8 cellular contexts compared by ENCODE assay signal in the genomic region with DNA sequence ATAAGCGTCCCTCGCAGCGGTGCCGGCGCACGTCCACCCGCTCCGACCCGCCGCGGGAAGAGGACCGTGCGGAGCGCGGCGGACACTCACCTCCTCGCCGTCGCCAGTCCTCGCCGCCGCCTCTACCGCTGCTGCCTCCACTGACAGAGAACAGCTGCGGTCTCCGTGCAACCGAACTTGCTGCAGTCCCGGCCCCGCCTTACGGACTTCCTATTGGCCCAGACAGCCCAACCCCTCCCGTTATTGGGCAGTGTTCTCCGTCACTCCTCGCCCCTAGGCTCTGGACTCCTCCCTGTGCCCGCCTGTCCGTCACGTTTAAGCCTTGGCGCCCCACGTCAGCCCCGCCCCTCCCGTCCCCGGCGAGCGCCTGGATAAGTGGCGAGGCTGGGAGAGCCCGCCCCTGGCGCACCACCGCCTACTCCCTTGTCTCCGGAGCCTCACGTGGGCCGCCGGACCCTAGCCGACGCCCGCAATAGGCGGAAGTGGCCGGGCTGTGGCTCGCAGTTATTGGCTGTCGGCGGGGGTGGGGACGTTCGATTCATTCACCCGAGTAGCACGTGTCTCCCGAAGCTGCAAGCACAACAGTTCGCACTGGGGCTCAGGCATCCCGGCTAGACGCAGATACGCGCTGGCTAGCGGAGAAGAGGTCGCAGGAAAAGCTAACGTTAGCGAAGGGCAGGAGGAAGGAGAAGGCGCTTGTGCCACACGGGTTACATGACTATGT. TPM values are rescaled to one million over a fixed set of nuclear protein-coding genes. Genes with fewer than 3 reads are reported as not detected.
DNase-seq lines count a peak whose midpoint lies in the region; ATAC-seq and TF ChIP-seq lines count a peak whose summit lies in the region.

PC (minus strand) TSS at position 152 of the 724 bp plus-strand sequence. CDS start 86,224 bp downstream, outside the sequence.

- no peaks in the 10 kb centered on the region for H3K27me3 ChIP-seq in CD4-positive, alpha-beta T cell (ENCODE audit: control insufficient read depth, insufficient read depth, low read length)
- H3K27me3 ChIP-seq in endodermal cell (ENCODE audit: control insufficient read depth, insufficient read depth, low read length, poor library complexity, severe bottlenecking) (peaks cover 8% of the 10 kb centered on the region), mesendoderm (ENCODE audit: insufficient read depth, low read length, poor library complexity) (no peaks in the 10 kb centered on the region)

- no peaks in the 10 kb centered on the region for H3K9me3 Mint-ChIP-seq in CD4-positive, alpha-beta T cell
- H3K9me3 Mint-ChIP-seq in endodermal cell: peaks cover 7% of the 10 kb centered on the region

- H3K36me3 Mint-ChIP-seq in CD4-positive, alpha-beta T cell (ENCODE audit: low read depth): no peaks in the 10 kb centered on the region
- no peaks in the 10 kb centered on the region for H3K36me3 Mint-ChIP-seq in endodermal cell (ENCODE audit: low read depth)

- H3K4me2 ChIP-seq in mesendoderm (ENCODE audit: low read length): peak within 1 kb of the TSS; percentile 91

- peak within 1 kb of the TSS; percentile 50 for H2BK5ac ChIP-seq in mesendoderm (ENCODE audit: low read length)

- H4K8ac ChIP-seq in mesendoderm (ENCODE audit: low read depth, low read length): no peak within 1 kb of the TSS

- H3K4me1 Mint-ChIP-seq in CD4-positive, alpha-beta T cell (ENCODE audit: low read depth): peaks cover 21% of the 10 kb centered on the region
- H3K4me1 Mint-ChIP-seq in endodermal cell: peaks cover 14% of the 10 kb centered on the region

- peak within 1 kb of the TSS; percentile 84 for H3K4me3 ChIP-seq in endodermal cell (ENCODE audit: low read length)
- peak within 1 kb of the TSS; percentile 73 for H3K4me3 ChIP-seq in mesendoderm (ENCODE audit: low read length)

- no peak within 1 kb of the TSS for H3K23ac ChIP-seq in mesendoderm (ENCODE audit: low read length)

- H2AK5ac ChIP-seq in mesendoderm (ENCODE audit: low read length): no peak within 1 kb of the TSS

- TF ChIP-seq CTCF in CD4-positive, alpha-beta T cell (IDR thresholded peaks at IDR 0.05): no peak
- TF ChIP-seq CTCF in endodermal cell (conservative IDR thresholded peaks at IDR 0.05): no peak

- H3K27me3 Mint-ChIP-seq in CD4-positive, alpha-beta T cell: no peaks in the 10 kb centered on the region
- H3K27me3 Mint-ChIP-seq in endodermal cell (ENCODE audit: insufficient read depth): peaks cover 17% of the 10 kb centered on the region

- ATAC-seq in CD4-positive, alpha-beta T cell (ENCODE audit: poor library complexity): peak; percentile 96
- peak; percentile 73 for ATAC-seq in GM19468 (IDR thresholded peaks at IDR 0.05; ENCODE audit: extremely low read depth, unreplicated experiment)

- H3K79me1 ChIP-seq in mesendoderm (ENCODE audit: low read length): no peaks in the 10 kb centered on the region

- H2BK15ac ChIP-seq in mesendoderm (replicated peaks; ENCODE audit: low read depth): no peak within 1 kb of the TSS

- H3K36me3 ChIP-seq in endodermal cell (ENCODE audit: control insufficient read depth, insufficient read depth, low read length) (no peaks in the 10 kb centered on the region), mesendoderm (ENCODE audit: control insufficient read depth, insufficient read depth, low read length) (no peaks in the 10 kb centered on the region)

- H3K27ac Mint-ChIP-seq in CD4-positive, alpha-beta T cell: peak within 1 kb of the TSS; percentile 71
- peak within 1 kb of the TSS; percentile 92 for H3K27ac Mint-ChIP-seq in endodermal cell

- H3K79me2 ChIP-seq in mesendoderm (ENCODE audit: control insufficient read depth, insufficient read depth, low read length): no peaks in the 10 kb centered on the region

- WGBS in endodermal cell (ENCODE audit: insufficient coverage in 1 of 2, insufficient read length in 1 of 2), 2 experiments: 1% methylated on average over 26 to 74 of the region's 74 CpGs
- WGBS in mesendoderm (ENCODE audit: extremely low coverage, insufficient coverage, low lambda C conversion rate): no CpG with 5 or more reads among the region's 74 CpGs

- DNase-seq in CD4-positive, alpha-beta T cell: peak; percentile 91 to 97 (median 96)
- peak; percentile 98 for DNase-seq in HS-5 (ENCODE audit: low read depth)
- peak; percentile 98 for DNase-seq in NOMO-1 treated with DMSO at 0.1 percent for 48 hours (lab: John Stamatoyannopoulos, UW; ENCODE audit: unreplicated experiment)
- DNase-seq in activated CD8-positive, alpha-beta memory T cell treated with anti-CD3 and anti-CD28 coated beads, Interleukin-2, amount 50 U/mL, for 4 hours: peak; percentile 95
- DNase-seq in endodermal cell: peak; percentile 100
- peak; percentile 100 for DNase-seq in mesendoderm
- DNase-seq in stimulated activated CD8-positive, alpha-beta memory T cell treated with anti-CD3 and anti-CD28 coated beads, Interleukin-12 subunit alpha, Interleukin-12 subunit beta, amount 100 ng/mL, for 4 hours (ENCODE audit: low read depth): peak; percentile 93

- H3K4ac ChIP-seq in mesendoderm (ENCODE audit: low read depth, low read length): no peak within 1 kb of the TSS

- no peaks in the 10 kb centered on the region for H3K4me1 ChIP-seq in endodermal cell (ENCODE audit: control insufficient read depth, insufficient read depth, low read length)
- H3K4me1 ChIP-seq in mesendoderm (ENCODE audit: control insufficient read depth, low read depth, low read length): peaks cover 9% of the 10 kb centered on the region

- no peak within 1 kb of the TSS for H2BK120ac ChIP-seq in mesendoderm (ENCODE audit: low read depth, low read length)

- H3K27ac ChIP-seq in CD4-positive, alpha-beta T cell (ENCODE audit: low read depth, low read length): peak within 1 kb of the TSS; percentile 33
- H3K27ac ChIP-seq in endodermal cell (ENCODE audit: low read depth, low read length) (peak within 1 kb of the TSS; percentile 70), mesendoderm (ENCODE audit: low read depth, low read length) (peak within 1 kb of the TSS; percentile 59)

- no peaks in the 10 kb centered on the region for H3K9me3 ChIP-seq in CD4-positive, alpha-beta T cell (ENCODE audit: control insufficient read depth, low read length)
- H3K9me3 ChIP-seq in endodermal cell (ENCODE audit: control insufficient read depth, low read length): no peaks in the 10 kb centered on the region

- peak within 1 kb of the TSS; percentile 91 for H3K4me3 Mint-ChIP-seq in CD4-positive, alpha-beta T cell
- H3K4me3 Mint-ChIP-seq in endodermal cell: peak within 1 kb of the TSS; percentile 67

- CTCF ChIA-PET in CD4-positive, alpha-beta T cell (lab: Charles Lee): no interaction called here

- POLR2A ChIA-PET in CD4-positive, alpha-beta T cell (lab: Charles Lee): interaction anchor here (0.6 to 3.2 kb wide), 11 partner anchors 8 to 1573 kb away, joined by 3 to 12 read pairs (median 3); partner anchors contain the start of genes KDM2A and RCE1

- H4K5ac ChIP-seq in mesendoderm (ENCODE audit: low read length): peak within 1 kb of the TSS; percentile 87

- H3K18ac ChIP-seq in mesendoderm (ENCODE audit: low read length): peak within 1 kb of the TSS; percentile 41

- H3K56ac ChIP-seq in mesendoderm (ENCODE audit: low read length): peak within 1 kb of the TSS; percentile 96

- H3K9ac ChIP-seq in endodermal cell (ENCODE audit: extremely low read depth, low read length, poor library complexity, severe bottlenecking): peak within 1 kb of the TSS; percentile 55
- peak within 1 kb of the TSS; percentile 77 for H3K9ac ChIP-seq in mesendoderm (ENCODE audit: low read length)

- intact Hi-C loops in CD4-positive, alpha-beta T cell (cut with DNase I, micrococcal nuclease): loop anchor here (2.0 to 10.0 kb wide), 6 partner anchors 116 to 492 kb away; partner anchors contain the start of genes KDM2A (in 1 of the 2), PELI3 (in 1 of the 2), POLD4 (in 1 of the 2) and RCE1 (in 1 of the 2)

RNA-seq across cellular contexts. Expression of gene PC, which starts in this region (rescaled TPM):
- total RNA-seq in CD4-positive, alpha-beta T cell: 1 to 10 TPM; 5.1 to 7.1 TPM
- total RNA-seq in endodermal cell: 10 to 100 TPM; 21.9 to 24.4 TPM
- 17.2 TPM for polyA plus RNA-seq in endodermal cell (2013, experiment 1 of 2)
- polyA plus RNA-seq in endodermal cell (2013, experiment 2 of 2): 14.6 TPM
- polyA plus RNA-seq in mesendoderm (2013, experiment 1 of 2): 4.0 TPM
- polyA plus RNA-seq in mesendoderm (2013, experiment 2 of 2): 3.8 TPM

Comparison
In these comparisons a context has a peak if more than half of its experiments do, and no peak if none do; other contexts are left out.
1. Peak in every context shown above with its lines: DNase-seq, ATAC-seq, H3K4me3 ChIP-seq and H3K27ac ChIP-seq.